Comparison of ENCODE assay signal across 9 cellular contexts in genomic region chr13:51625555-51626345, GRCh38. TPM values are rescaled to one million over a fixed set of nuclear protein-coding genes. Genes with fewer than 3 reads are reported as not detected.
A peak's percentile ranks its signal among the peaks of the same experiment; 100 is the strongest.
DNase-seq lines count a peak whose midpoint lies in the region; ATAC-seq and TF ChIP-seq lines count a peak whose summit lies in the region.
"Had no signal": no experiment of that assay in that cellular context is flagged by ENCODE, and none has a peak within 500 bp of the region (broad histone marks: within the 10 kb centered on the region; RNA-seq: fewer than 3 reads in every experiment).

No MANE protein-coding gene starts in this region.

- H3K4me1 Mint-ChIP-seq in type B pancreatic cell (ENCODE audit: unreplicated experiment) = peaks cover 45% of the 10 kb centered on the region

- DNase-seq in MG63 (peak; percentile 77), body of pancreas (peak; percentile 66 to 73 (median 66)), left ventricle myocardium inferior (no peak), prostate gland (ENCODE audit: low spot score) (peak; percentile 41), NCI-H69 (lab: John Stamatoyannopoulos, UW) (no peak), type B pancreatic cell (ENCODE audit: extremely low spot score, unreplicated experiment) (no peak)
- DNase-seq: cortex of kidney had no signal

- H3K27ac Mint-ChIP-seq in type B pancreatic cell = no peak overlapping the region

- WGBS in body of pancreas, 2 donors = 31 to 40% methylated on average over 7 of the region's 7 CpGs
- 42% methylated on average over 7 of the region's 7 CpGs for WGBS in prostate gland

- peak; percentile 82 for ATAC-seq in body of pancreas
- no peak for ATAC-seq in HG03571 (IDR thresholded peaks at IDR 0.05; ENCODE audit: unreplicated experiment)
- ATAC-seq in GM18873 (IDR thresholded peaks at IDR 0.05; ENCODE audit: low FRiP score, unreplicated experiment) = no peak

- no peak overlapping the region for H3K4me3 Mint-ChIP-seq in type B pancreatic cell

- H3K27me3 ChIP-seq in MG63 = no peaks in the 10 kb centered on the region
- no peaks in the 10 kb centered on the region for H3K27me3 ChIP-seq in body of pancreas
- no peaks in the 10 kb centered on the region for H3K27me3 ChIP-seq in left ventricle myocardium inferior (ENCODE audit: low read depth)
- H3K27me3 ChIP-seq in prostate gland (replicated peaks; ENCODE audit: insufficient read depth) = no peaks in the 10 kb centered on the region

- TF ChIP-seq POLR2A in body of pancreas (IDR thresholded peaks at IDR 0.05) (no peak), prostate gland (IDR thresholded peaks at IDR 0.05) (no peak)

- no peak for TF ChIP-seq CTCF in body of pancreas (IDR thresholded peaks at IDR 0.05)
- TF ChIP-seq CTCF in left ventricle myocardium inferior (IDR thresholded peaks at IDR 0.05; ENCODE audit: borderline replicate concordance) = no peak
- TF ChIP-seq CTCF in prostate gland (IDR thresholded peaks at IDR 0.05) = no peak
- TF ChIP-seq CTCF in type B pancreatic cell (conservative IDR thresholded peaks at IDR 0.05) = no peak

- H3K27ac ChIP-seq in body of pancreas (peak overlapping the region in 3 of 4 donors; percentile 32 to 72 (median 43)), left ventricle myocardium inferior (replicated peaks) (peak overlapping the region; percentile 50), prostate gland (peak overlapping the region in 1 of 2 donors; percentile 26)

- no peaks in the 10 kb centered on the region for H3K27me3 Mint-ChIP-seq in type B pancreatic cell

- H3K36me3 ChIP-seq in MG63 (no peaks in the 10 kb centered on the region), body of pancreas (replicated peaks in 1 of 2; ENCODE audit: insufficient read depth in 1 of 2, low read depth in 2 of 2) (no peaks in the 10 kb centered on the region), left ventricle myocardium inferior (no peaks in the 10 kb centered on the region), prostate gland (no peaks in the 10 kb centered on the region)

- H3K4me1 ChIP-seq in body of pancreas (peaks cover 35% of the 10 kb centered on the region), left ventricle myocardium inferior (peaks cover 69% of the 10 kb centered on the region), prostate gland (replicated peaks) (no peaks in the 10 kb centered on the region)

- intact Hi-C loops in body of pancreas (cut with DNase I) = no loop called here
- intact Hi-C loops in left ventricle myocardium inferior (cut with micrococcal nuclease) = no loop called here
- intact Hi-C loops in prostate gland (cut with DNase I) = no loop called here

- H3K9me3 ChIP-seq in MG63 (no peaks in the 10 kb centered on the region), body of pancreas (no peaks in the 10 kb centered on the region), left ventricle myocardium inferior (replicated peaks) (no peaks in the 10 kb centered on the region), prostate gland (no peaks in the 10 kb centered on the region)

- H3K36me3 Mint-ChIP-seq in type B pancreatic cell = no peaks in the 10 kb centered on the region

- no peaks in the 10 kb centered on the region for H3K9me3 Mint-ChIP-seq in type B pancreatic cell

- H3K4me3 ChIP-seq in MG63 (no peak overlapping the region), body of pancreas (no peak overlapping the region), left ventricle myocardium inferior (no peak overlapping the region), prostate gland (no peak overlapping the region)

RNA-seq across cellular contexts. Expression of gene WDFY2, which starts 41.5 kb away (rescaled TPM):
- total RNA-seq in MG63 (2014; rRNA removed; shearing (Covaris generic); ENCODE audit: low replicate concordance) = 0.91 and 1.8 TPM in 2 replicates
- 10 to 100 TPM; 25.7 to 31.9 TPM for total RNA-seq in body of pancreas
- total RNA-seq in left ventricle myocardium inferior = 4.5 TPM
- 10 to 100 TPM in 1 of 2 donors, 1 to 10 TPM in 1; 7.9 to 23.2 TPM for total RNA-seq in prostate gland
- total RNA-seq in type B pancreatic cell (ENCODE audit: low replicate concordance) = 17.5 and 20.3 TPM in 2 replicates

Comparison
In these comparisons a context has a peak if more than half of its experiments do, and no peak if none do; other contexts are left out.
1. DNase-seq: peak in MG63 (single experiment), body of pancreas (4 of 4) and prostate gland (single experiment); none in left ventricle myocardium inferior (single experiment), NCI-H69 (single experiment) and type B pancreatic cell (single experiment).